In the genomic region with DNA sequence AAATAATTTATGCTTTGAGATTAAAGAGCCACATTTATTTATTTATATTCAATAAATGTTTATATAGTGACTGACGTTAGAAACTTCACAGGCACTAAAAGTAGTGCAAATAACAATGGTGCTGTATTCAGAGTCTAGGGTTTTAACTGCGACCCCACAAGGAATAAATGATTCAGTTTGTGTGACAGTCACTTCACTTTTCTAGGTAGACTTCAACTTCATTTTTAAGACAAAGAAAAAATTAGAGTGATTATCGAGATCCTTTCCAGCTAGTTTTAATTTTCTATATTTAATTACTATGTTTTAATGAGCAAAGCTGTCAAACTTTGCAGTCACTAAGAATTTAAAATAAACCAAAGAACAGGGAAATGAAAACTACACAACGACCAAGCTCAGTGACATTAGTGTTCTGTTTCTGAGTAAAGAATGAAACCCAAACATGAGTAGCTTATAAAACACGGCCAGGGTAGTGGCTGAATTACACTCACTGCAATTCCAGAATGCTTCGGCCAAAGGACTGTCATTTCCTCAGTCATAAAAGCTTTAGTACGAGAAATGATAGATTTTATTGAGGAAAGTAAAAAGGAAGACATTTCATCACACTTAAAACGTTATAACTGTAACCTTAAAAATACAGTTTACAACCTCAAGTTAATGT, we compare ENCODE assay signal across 14 cellular contexts.
"Had no signal": no experiment of that assay in that cellular context is flagged by ENCODE, and none has a peak within 500 bp of the region (broad histone marks: within the 10 kb centered on the region; RNA-seq: fewer than 3 reads in every experiment).

No MANE protein-coding gene starts in this region.

- ATAC-seq: body of pancreas; stimulated activated naive B cell treated with anti-CD40 and anti-IgM and Interleukin-4, amounts not matched to agents 10 μg/mL and 1 μg/mL and 100 μg/mL, for 72 hours had no signal

- DNase-seq: activated CD4-positive, alpha-beta T cell treated with anti-CD3 and anti-CD28 coated beads, Interleukin-2, amount 10 ng/mL, durations not matched to agents 24 days and 14 days; activated naive CD4-positive, alpha-beta T cell treated with anti-CD3 and anti-CD28 coated beads, Interleukin-2, amount 50 U/mL, for 16 hours; adrenal gland; body of pancreas; central memory CD4-positive, alpha-beta T cell; hippocampal formation; spleen; stimulated activated CD4-positive, alpha-beta T cell treated with anti-CD3 and anti-CD28 coated beads, Interleukin-1b, Interleukin-23, amount 100 ng/mL, for 48 hours; stimulated activated naive B cell treated with anti-CD40 and anti-IgM and Interleukin-4, amounts not matched to agents 10 μg/mL and 1 μg/mL and 100 μg/mL, for 72 hours; T-helper 9 cell had no signal

- H3K27me3 Mint-ChIP-seq: activated CD4-positive, alpha-beta T cell treated with anti-CD3 and anti-CD28 coated beads, Interleukin-2, amount 10 ng/mL, durations not matched to agents 24 days and 14 days; stimulated activated naive B cell treated with anti-CD40 and anti-IgM and Interleukin-4, amounts not matched to agents 10 μg/mL and 1 μg/mL and 100 μg/mL, for 72 hours; type B pancreatic cell had no signal

- H3K9me3 Mint-ChIP-seq: dendritic cell treated with granulocyte-macrophage colony-stimulating factor and Interleukin-4, amounts not matched to agents 40 ng/mL and 50 ng/mL, for 4 days had no signal

- H3K36me3 ChIP-seq: adrenal gland, esophagus muscularis mucosa, spleen had no signal

- H3K27ac Mint-ChIP-seq: activated CD4-positive, alpha-beta T cell treated with anti-CD3 and anti-CD28 coated beads, Interleukin-2, amount 10 ng/mL, durations not matched to agents 24 days and 14 days; dendritic cell treated with granulocyte-macrophage colony-stimulating factor and Interleukin-4, amounts not matched to agents 40 ng/mL and 50 ng/mL, for 4 days; stimulated activated naive B cell treated with anti-CD40 and anti-IgM and Interleukin-4, amounts not matched to agents 10 μg/mL and 1 μg/mL and 100 μg/mL, for 72 hours; type B pancreatic cell had no signal

- H3K27me3 ChIP-seq: adrenal gland, body of pancreas, esophagus muscularis mucosa, right atrium auricular region, spleen had no signal

- H3K36me3 Mint-ChIP-seq: stimulated activated naive B cell treated with anti-CD40 and anti-IgM and Interleukin-4, amounts not matched to agents 10 μg/mL and 1 μg/mL and 100 μg/mL, for 72 hours had no signal

- H3K4me3 ChIP-seq: adrenal gland, body of pancreas, esophagus muscularis mucosa, right atrium auricular region, spleen had no signal

- H3K4me1 Mint-ChIP-seq: stimulated activated naive B cell treated with anti-CD40 and anti-IgM and Interleukin-4, amounts not matched to agents 10 μg/mL and 1 μg/mL and 100 μg/mL, for 72 hours had no signal

- H3K4me3 Mint-ChIP-seq: activated CD4-positive, alpha-beta T cell treated with anti-CD3 and anti-CD28 coated beads, Interleukin-2, amount 10 ng/mL, durations not matched to agents 24 days and 14 days; dendritic cell treated with granulocyte-macrophage colony-stimulating factor and Interleukin-4, amounts not matched to agents 40 ng/mL and 50 ng/mL, for 4 days; stimulated activated naive B cell treated with anti-CD40 and anti-IgM and Interleukin-4, amounts not matched to agents 10 μg/mL and 1 μg/mL and 100 μg/mL, for 72 hours; type B pancreatic cell had no signal

- H3K4me1 ChIP-seq: spleen had no signal

- H3K9me3 ChIP-seq: adrenal gland, body of pancreas, esophagus muscularis mucosa, right atrium auricular region, spleen had no signal

- H3K27ac ChIP-seq: adrenal gland, body of pancreas, esophagus muscularis mucosa, right atrium auricular region, spleen had no signal
